ENCODE assay signal across 1 cellular context in the genomic region with DNA sequence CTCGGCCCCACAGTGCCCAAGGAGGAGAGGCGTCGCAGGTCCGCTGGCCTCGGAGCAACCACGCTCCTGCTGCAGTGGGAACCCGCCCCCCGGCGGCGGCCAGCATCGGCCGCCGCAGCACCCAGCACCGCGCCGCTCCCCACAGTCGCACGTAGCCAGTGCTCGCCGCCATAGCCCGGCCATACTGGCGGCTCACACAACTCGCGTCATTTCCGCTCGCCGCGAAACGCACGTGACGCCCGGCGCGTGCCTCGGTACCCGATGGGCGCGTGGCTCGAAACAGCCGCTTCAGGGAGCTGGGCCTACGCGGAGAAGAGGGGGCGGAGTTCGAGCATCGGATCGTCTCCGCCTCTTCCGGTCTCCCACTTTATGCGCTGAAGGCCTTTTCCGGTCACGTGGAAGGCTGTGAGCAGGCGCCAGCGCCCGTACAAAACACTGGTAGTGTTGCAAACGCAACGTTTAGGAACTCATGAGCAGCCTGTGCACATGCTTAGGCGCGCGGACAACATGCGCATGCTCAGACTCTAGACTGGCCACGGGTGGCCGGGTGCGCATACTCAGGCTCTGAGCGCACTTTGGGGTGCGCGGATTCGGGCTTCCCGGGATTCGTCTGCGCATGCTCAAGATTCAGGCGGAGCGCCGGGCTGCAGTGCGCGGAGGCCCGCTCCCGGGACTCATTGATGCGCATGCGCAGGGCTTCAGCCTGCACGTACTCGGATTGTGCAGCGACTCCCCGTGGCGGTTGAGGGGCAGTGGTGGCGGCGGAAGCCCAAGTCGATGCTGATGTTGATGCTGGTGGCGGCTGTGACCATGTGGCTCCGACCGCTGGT.
TF ChIP-seq lines count a peak whose summit lies in the region.

A gene with protein sequence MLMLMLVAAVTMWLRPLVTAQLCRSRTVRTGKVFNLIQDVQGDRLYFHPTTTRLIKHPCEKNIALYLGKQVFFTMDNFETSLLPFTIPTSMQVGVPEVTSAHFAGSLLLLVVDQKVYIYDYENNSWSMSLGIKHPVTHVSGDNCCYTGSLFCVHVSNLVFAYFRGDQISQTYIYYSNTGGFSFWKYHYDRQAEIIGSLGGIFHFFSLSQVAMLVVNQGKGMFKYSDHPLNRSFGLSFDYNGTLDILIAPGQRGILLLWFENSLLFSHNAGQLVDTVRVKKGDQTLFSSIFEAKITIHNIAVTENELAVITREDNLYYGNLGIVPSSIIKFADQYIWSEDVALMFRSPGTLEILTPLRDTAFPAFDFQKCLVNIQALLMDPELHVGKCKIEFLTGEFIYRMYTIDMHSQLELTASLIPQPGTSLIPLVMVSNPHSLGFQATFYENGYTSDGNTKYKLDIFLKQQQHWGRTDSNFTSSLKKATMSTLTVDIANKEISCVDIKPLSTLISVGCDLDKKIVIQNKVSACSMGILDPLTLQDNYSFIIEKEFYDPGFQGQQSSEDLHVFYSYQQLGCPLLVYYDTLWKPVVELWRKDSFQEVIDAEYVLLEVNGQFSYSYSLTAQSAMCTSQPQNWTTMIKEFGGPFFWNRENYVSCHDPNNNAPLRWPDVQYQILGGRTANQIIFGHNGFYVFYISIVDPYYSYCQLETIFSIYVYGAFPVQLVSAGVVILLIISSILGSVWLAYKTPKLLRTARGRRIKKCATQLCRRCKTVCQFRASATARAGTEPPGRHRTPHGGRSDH (plus strand): TSS at position 677 of the 830 bp plus-strand sequence. CDS start 101 bp downstream, at position 778.
A gene with protein sequence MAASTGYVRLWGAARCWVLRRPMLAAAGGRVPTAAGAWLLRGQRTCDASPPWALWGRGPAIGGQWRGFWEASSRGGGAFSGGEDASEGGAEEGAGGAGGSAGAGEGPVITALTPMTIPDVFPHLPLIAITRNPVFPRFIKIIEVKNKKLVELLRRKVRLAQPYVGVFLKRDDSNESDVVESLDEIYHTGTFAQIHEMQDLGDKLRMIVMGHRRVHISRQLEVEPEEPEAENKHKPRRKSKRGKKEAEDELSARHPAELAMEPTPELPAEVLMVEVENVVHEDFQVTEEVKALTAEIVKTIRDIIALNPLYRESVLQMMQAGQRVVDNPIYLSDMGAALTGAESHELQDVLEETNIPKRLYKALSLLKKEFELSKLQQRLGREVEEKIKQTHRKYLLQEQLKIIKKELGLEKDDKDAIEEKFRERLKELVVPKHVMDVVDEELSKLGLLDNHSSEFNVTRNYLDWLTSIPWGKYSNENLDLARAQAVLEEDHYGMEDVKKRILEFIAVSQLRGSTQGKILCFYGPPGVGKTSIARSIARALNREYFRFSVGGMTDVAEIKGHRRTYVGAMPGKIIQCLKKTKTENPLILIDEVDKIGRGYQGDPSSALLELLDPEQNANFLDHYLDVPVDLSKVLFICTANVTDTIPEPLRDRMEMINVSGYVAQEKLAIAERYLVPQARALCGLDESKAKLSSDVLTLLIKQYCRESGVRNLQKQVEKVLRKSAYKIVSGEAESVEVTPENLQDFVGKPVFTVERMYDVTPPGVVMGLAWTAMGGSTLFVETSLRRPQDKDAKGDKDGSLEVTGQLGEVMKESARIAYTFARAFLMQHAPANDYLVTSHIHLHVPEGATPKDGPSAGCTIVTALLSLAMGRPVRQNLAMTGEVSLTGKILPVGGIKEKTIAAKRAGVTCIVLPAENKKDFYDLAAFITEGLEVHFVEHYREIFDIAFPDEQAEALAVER (minus strand): TSS at position 186 of the 830 bp plus-strand sequence. CDS start 14 bp downstream, at position 172.

TF ChIP-seq in IMR-90, 13 proteins besides CTCF, POLR2A, EP300 and RAD21:
- peak; percentile 63; the same call in 1 of the 2 replicates for TF ChIP-seq CHD1 (IDR thresholded peaks at IDR 0.05; ENCODE audit: low read depth, low read length)
- peak; percentile 45; the same call in 1 of the 2 replicates for TF ChIP-seq MAZ (IDR thresholded peaks at IDR 0.05; ENCODE audit: borderline replicate concordance, low read depth, low read length)
- TF ChIP-seq CEBPB (IDR thresholded peaks at IDR 0.05; ENCODE audit: low read depth, low read length): 0 out of 2 replicates have a peak, but pooled peaks have one; percentile 22
- TF ChIP-seq MAFK (IDR thresholded peaks at IDR 0.05; ENCODE audit: low read depth, low read length): no peak
- peak; percentile 47 for TF ChIP-seq SMC3 (IDR thresholded peaks at IDR 0.05; ENCODE audit: low read depth, low read length)
- TF ChIP-seq BHLHE40 (IDR thresholded peaks at IDR 0.05; ENCODE audit: low read depth, low read length): peak; percentile 99
- TF ChIP-seq, protein P1, sequence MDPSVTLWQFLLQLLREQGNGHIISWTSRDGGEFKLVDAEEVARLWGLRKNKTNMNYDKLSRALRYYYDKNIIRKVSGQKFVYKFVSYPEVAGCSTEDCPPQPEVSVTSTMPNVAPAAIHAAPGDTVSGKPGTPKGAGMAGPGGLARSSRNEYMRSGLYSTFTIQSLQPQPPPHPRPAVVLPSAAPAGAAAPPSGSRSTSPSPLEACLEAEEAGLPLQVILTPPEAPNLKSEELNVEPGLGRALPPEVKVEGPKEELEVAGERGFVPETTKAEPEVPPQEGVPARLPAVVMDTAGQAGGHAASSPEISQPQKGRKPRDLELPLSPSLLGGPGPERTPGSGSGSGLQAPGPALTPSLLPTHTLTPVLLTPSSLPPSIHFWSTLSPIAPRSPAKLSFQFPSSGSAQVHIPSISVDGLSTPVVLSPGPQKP (IDR thresholded peaks at IDR 0.05; ENCODE audit: borderline replicate concordance, low read depth, low read length): 0 out of 2 replicates have a peak, but pooled peaks have one; percentile 14
- TF ChIP-seq RCOR1 (IDR thresholded peaks at IDR 0.05; ENCODE audit: insufficient replicate concordance, low read length): no peak
- no peak for TF ChIP-seq RFX5 (IDR thresholded peaks at IDR 0.05; ENCODE audit: low read depth, low read length)
- peak; percentile 32; the same call in 1 of the 2 replicates for TF ChIP-seq FOS (IDR thresholded peaks at IDR 0.05; ENCODE audit: low read depth, low read length)
- TF ChIP-seq MXI1 (IDR thresholded peaks at IDR 0.05; ENCODE audit: borderline replicate concordance, low read depth, low read length): peak; percentile 98
- TF ChIP-seq, protein P2, sequence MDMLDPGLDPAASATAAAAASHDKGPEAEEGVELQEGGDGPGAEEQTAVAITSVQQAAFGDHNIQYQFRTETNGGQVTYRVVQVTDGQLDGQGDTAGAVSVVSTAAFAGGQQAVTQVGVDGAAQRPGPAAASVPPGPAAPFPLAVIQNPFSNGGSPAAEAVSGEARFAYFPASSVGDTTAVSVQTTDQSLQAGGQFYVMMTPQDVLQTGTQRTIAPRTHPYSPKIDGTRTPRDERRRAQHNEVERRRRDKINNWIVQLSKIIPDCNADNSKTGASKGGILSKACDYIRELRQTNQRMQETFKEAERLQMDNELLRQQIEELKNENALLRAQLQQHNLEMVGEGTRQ (IDR thresholded peaks at IDR 0.05; ENCODE audit: low read depth, low read length): peak; percentile 98
- no peak for TF ChIP-seq NFE2L2 (IDR thresholded peaks at IDR 0.05; ENCODE audit: low read depth, low read length)
TF ChIP-seq in IMR-90: peak in this region for 9.
